Comparison of ENCODE assay signal across 12 cellular contexts in the genomic region with DNA sequence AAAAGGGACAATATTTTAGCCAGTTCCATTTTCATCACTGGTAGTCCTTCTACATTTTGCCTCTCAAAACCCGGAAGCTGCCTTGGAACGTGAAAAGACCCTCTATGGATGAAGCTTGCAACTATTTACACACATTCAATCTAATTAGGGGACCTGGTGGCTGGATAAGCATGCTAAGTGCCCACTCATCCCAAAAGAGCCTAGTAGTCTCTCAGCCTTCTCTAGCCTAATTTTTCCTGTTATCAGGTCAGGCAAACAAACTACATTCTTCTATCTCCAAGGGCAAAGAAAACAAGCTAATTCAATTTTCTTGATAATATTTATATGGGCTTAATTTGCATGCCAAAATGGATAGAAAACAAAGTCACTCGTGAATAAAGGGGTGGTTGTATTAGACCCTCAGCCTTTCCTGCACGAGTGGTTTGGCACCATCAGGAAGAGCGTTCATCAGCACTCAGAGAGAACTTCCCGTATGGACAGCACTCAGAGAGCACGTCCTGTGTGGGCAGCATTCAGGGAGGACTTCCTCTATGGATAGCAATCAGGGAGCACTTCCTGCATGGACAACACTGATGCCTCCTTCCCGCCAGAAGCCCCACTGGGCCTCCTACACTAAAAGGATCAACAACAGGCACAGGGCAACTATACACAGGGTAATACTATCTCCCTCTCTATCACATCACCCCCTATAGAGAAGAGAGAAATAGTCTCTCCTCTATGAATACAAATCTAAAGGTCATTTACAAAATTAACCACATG.
DNase-seq lines count a peak whose midpoint lies in the region; ATAC-seq and TF ChIP-seq lines count a peak whose summit lies in the region.
"Had no signal": no experiment of that assay in that cellular context is flagged by ENCODE, and none has a peak within 500 bp of the region (broad histone marks: within the 10 kb centered on the region; RNA-seq: fewer than 3 reads in every experiment).

No MANE protein-coding gene starts in this region.

- no peaks in the 10 kb centered on the region for H3K27me3 ChIP-seq in lung (ENCODE audit: control insufficient read depth, insufficient read depth)
- H3K27me3 ChIP-seq: adrenal gland, pancreas had no signal

- H3K9me3 Mint-ChIP-seq in stimulated activated naive CD8-positive, alpha-beta T cell treated with anti-CD3 and anti-CD28 coated beads, Interleukin-15, amount 100 ng/mL, for 72 hours = no peaks in the 10 kb centered on the region
- no peaks in the 10 kb centered on the region for H3K9me3 Mint-ChIP-seq in central memory CD8-positive, alpha-beta T cell
- no peaks in the 10 kb centered on the region for H3K9me3 Mint-ChIP-seq in nephron progenitor cell

- peak overlapping the region; percentile 61 to 71 for H3K27ac ChIP-seq in lung (ENCODE audit: low read depth in 1 of 2, low read length in 1 of 2)

- no peak overlapping the region for H3K27ac Mint-ChIP-seq in stimulated activated naive CD8-positive, alpha-beta T cell treated with anti-CD3 and anti-CD28 coated beads, Interleukin-15, amount 100 ng/mL, for 72 hours
- H3K27ac Mint-ChIP-seq in central memory CD8-positive, alpha-beta T cell (ENCODE audit: low read depth) = peak overlapping the region; percentile 50
- H3K27ac Mint-ChIP-seq in nephron progenitor cell = no peak overlapping the region

- no peak for TF ChIP-seq CTCF in lung (IDR thresholded peaks at IDR 0.05; ENCODE audit: control extremely low read depth, extremely low read depth)
- no peak for TF ChIP-seq CTCF in nephron progenitor cell (IDR thresholded peaks at IDR 0.05)

- H3K9me3 ChIP-seq in lung (ENCODE audit: control insufficient read depth in 2 of 2, insufficient read depth in 1 of 2, low read length in 1 of 2) = no peaks in the 10 kb centered on the region
- H3K9me3 ChIP-seq: adrenal gland, pancreas had no signal

- H3K36me3 ChIP-seq in lung (ENCODE audit: control insufficient read depth in 2 of 2, insufficient read depth in 2 of 2, low read length in 2 of 2) = peaks cover 0 to 3% of the 10 kb centered on the region in 2 donors
- H3K36me3 ChIP-seq: adrenal gland, pancreas had no signal

- H3K4me1 Mint-ChIP-seq in stimulated activated naive CD8-positive, alpha-beta T cell treated with anti-CD3 and anti-CD28 coated beads, Interleukin-15, amount 100 ng/mL, for 72 hours = peaks cover 74% of the 10 kb centered on the region
- peaks cover 67% of the 10 kb centered on the region for H3K4me1 Mint-ChIP-seq in central memory CD8-positive, alpha-beta T cell
- H3K4me1 Mint-ChIP-seq in nephron progenitor cell = peaks cover 79% of the 10 kb centered on the region

- no peak for DNase-seq in stimulated activated naive CD8-positive, alpha-beta T cell treated with anti-CD3 and anti-CD28 coated beads, Interleukin-15, amount 100 ng/mL, for 72 hours
- DNase-seq in stimulated activated naive CD8-positive, alpha-beta T cell treated with anti-CD3 and anti-CD28 coated beads, Interleukin-15, Interleukin-2, amounts not matched to agents 100 U/mL and 50 U/mL, for 24 hours = no peak
- DNase-seq in central memory CD8-positive, alpha-beta T cell (ENCODE audit: low spot score in 2 of 2) = no peak
- DNase-seq in lung (ENCODE audit: low spot score) = no peak
- DNase-seq in nephron progenitor cell = no peak
- DNase-seq in retina = no peak
- DNase-seq: activated CD4-positive, CD25-positive, alpha-beta regulatory T cell; NCI-H774; pancreas had no signal

- H3K4me3 Mint-ChIP-seq in stimulated activated naive CD8-positive, alpha-beta T cell treated with anti-CD3 and anti-CD28 coated beads, Interleukin-15, amount 100 ng/mL, for 72 hours = no peak overlapping the region
- H3K4me3 Mint-ChIP-seq in central memory CD8-positive, alpha-beta T cell = no peak overlapping the region
- no peak overlapping the region for H3K4me3 Mint-ChIP-seq in nephron progenitor cell

- 28% methylated on average over 8 of the region's 8 CpGs for WGBS in lung, 2 donors

- peaks cover 9% of the 10 kb centered on the region for H3K36me3 Mint-ChIP-seq in central memory CD8-positive, alpha-beta T cell (ENCODE audit: insufficient read depth)
- H3K36me3 Mint-ChIP-seq in nephron progenitor cell (ENCODE audit: low read depth) = peaks cover 6% of the 10 kb centered on the region

- peak; percentile 39 for ATAC-seq in stimulated activated naive CD8-positive, alpha-beta T cell treated with anti-CD3 and anti-CD28 coated beads, Interleukin-15, amount 100 ng/mL, for 72 hours
- no peak for ATAC-seq in stimulated activated naive CD8-positive, alpha-beta T cell treated with anti-CD3 and anti-CD28 coated beads, Interleukin-15, Interleukin-2, amounts not matched to agents 100 U/mL and 50 U/mL, for 24 hours
- ATAC-seq in central memory CD8-positive, alpha-beta T cell (replicated peaks; ENCODE audit: extremely low read depth, poor library complexity, severe bottlenecking) = no peak
- ATAC-seq in lung (ENCODE audit: insufficient read depth, low FRiP score) = no peak
- no peak for ATAC-seq in HG03196 (IDR thresholded peaks at IDR 0.05; ENCODE audit: unreplicated experiment)
- no peak for ATAC-seq in GM18858 (IDR thresholded peaks at IDR 0.05; ENCODE audit: unreplicated experiment)
- ATAC-seq: pancreas had no signal

- H3K27me3 Mint-ChIP-seq in stimulated activated naive CD8-positive, alpha-beta T cell treated with anti-CD3 and anti-CD28 coated beads, Interleukin-15, amount 100 ng/mL, for 72 hours = no peaks in the 10 kb centered on the region
- H3K27me3 Mint-ChIP-seq in central memory CD8-positive, alpha-beta T cell = no peaks in the 10 kb centered on the region
- H3K27me3 Mint-ChIP-seq in nephron progenitor cell (ENCODE audit: low read depth, poor library complexity) = peaks cover 3% of the 10 kb centered on the region

- no peak overlapping the region for H3K4me3 ChIP-seq in lung
- H3K4me3 ChIP-seq: adrenal gland, pancreas had no signal

- H3K4me1 ChIP-seq in lung (ENCODE audit: control insufficient read depth in 2 of 2, insufficient read depth in 2 of 2, low read length in 2 of 2) = peaks cover 25 to 61% of the 10 kb centered on the region in 2 donors
